Comparison of ENCODE assay signal across 28 cellular contexts in the genomic region with DNA sequence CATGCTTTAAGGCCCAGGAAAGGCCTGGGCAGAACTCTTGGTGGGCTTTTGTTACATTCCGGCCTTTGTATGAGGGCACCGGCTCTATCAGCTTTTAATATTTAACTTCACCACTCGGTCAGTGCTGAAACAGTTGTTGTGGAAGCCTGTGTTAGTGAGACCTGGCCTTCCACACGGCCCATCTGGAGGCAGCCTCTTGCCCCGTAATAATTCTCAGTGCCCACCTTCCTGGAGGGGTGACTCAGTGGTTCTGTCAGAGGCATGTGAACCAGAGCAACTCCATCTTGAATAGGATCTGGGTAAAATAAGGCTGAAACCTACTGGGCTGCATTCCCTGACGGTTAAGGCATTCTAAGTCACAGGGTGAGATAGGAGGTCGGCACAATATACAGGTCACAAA.
"Had no signal": no experiment of that assay in that cellular context is flagged by ENCODE, and none has a peak within 500 bp of the region (broad histone marks: within the 10 kb centered on the region; RNA-seq: fewer than 3 reads in every experiment).

No MANE protein-coding gene starts in this region.

- H3K27ac Mint-ChIP-seq: dendritic cell treated with granulocyte-macrophage colony-stimulating factor and Interleukin-4, amounts not matched to agents 40 ng/mL and 50 ng/mL, for 4 days; memory B cell; natural killer cell; stimulated activated memory B cell treated with anti-CD40 and anti-IgM and Interleukin-4, amounts not matched to agents 10 μg/mL and 1 μg/mL and 100 μg/mL, for 72 hours had no signal

- H3K79me2 ChIP-seq: hepatocyte, parathyroid adenoma had no signal

- H3K4me3 ChIP-seq: colonic mucosa, esophagus muscularis mucosa, gastroesophageal sphincter, heart left ventricle, hepatocyte, lung, neural progenitor cell, prostate gland, right atrium auricular region, sigmoid colon, testis, tibial artery, upper lobe of right lung, uterus had no signal

- DNase-seq: colonic mucosa; effector CD8-positive, alpha-beta T cell; foreskin keratinocyte; heart left ventricle; left cardiac atrium; left ventricle myocardium superior; natural killer cell; sigmoid colon; stimulated activated CD4-positive, alpha-beta T cell treated with anti-CD3 and anti-CD28 coated beads, Interleukin-4, amount 100 ng/mL, for 4 hours; stimulated activated naive CD8-positive, alpha-beta T cell treated with anti-CD3 and anti-CD28 coated beads, Interleukin-15, Interleukin-2, amounts not matched to agents 100 U/mL and 50 U/mL, for 24 hours; substantia nigra; testis; tibial artery; upper lobe of right lung; uterus had no signal

- ATAC-seq: foreskin keratinocyte; gastroesophageal sphincter; heart left ventricle; left cardiac atrium; left ventricle myocardium superior; natural killer cell; stimulated activated memory B cell treated with anti-CD40 and anti-IgM and Interleukin-4, amounts not matched to agents 10 μg/mL and 1 μg/mL and 100 μg/mL, for 72 hours; stimulated activated naive CD8-positive, alpha-beta T cell treated with anti-CD3 and anti-CD28 coated beads, Interleukin-15, Interleukin-2, amounts not matched to agents 100 U/mL and 50 U/mL, for 24 hours; upper lobe of right lung had no signal

- H3K27me3 Mint-ChIP-seq: dendritic cell treated with granulocyte-macrophage colony-stimulating factor and Interleukin-4, amounts not matched to agents 40 ng/mL and 50 ng/mL, for 4 days; memory B cell; stimulated activated memory B cell treated with anti-CD40 and anti-IgM and Interleukin-4, amounts not matched to agents 10 μg/mL and 1 μg/mL and 100 μg/mL, for 72 hours had no signal

- H3K9ac ChIP-seq: neural progenitor cell, parathyroid adenoma had no signal

- H3K9me3 Mint-ChIP-seq: memory B cell; neural progenitor cell; stimulated activated memory B cell treated with anti-CD40 and anti-IgM and Interleukin-4, amounts not matched to agents 10 μg/mL and 1 μg/mL and 100 μg/mL, for 72 hours had no signal

- H3K4me3 Mint-ChIP-seq: dendritic cell treated with granulocyte-macrophage colony-stimulating factor and Interleukin-4, amounts not matched to agents 40 ng/mL and 50 ng/mL, for 4 days; memory B cell; natural killer cell; neural progenitor cell; stimulated activated memory B cell treated with anti-CD40 and anti-IgM and Interleukin-4, amounts not matched to agents 10 μg/mL and 1 μg/mL and 100 μg/mL, for 72 hours had no signal

- H3K4me1 Mint-ChIP-seq: memory B cell; natural killer cell; neural progenitor cell; stimulated activated memory B cell treated with anti-CD40 and anti-IgM and Interleukin-4, amounts not matched to agents 10 μg/mL and 1 μg/mL and 100 μg/mL, for 72 hours had no signal

- H3K27ac ChIP-seq: colonic mucosa, esophagus muscularis mucosa, foreskin keratinocyte, gastroesophageal sphincter, heart left ventricle, hepatocyte, neural progenitor cell, parathyroid adenoma, prostate gland, right atrium auricular region, sigmoid colon, testis, tibial artery, upper lobe of right lung, uterus had no signal

- H3K4me1 ChIP-seq: colonic mucosa, esophagus muscularis mucosa, foreskin keratinocyte, gastroesophageal sphincter, heart left ventricle, neural progenitor cell, parathyroid adenoma, prostate gland, right atrium auricular region, sigmoid colon, testis, tibial artery, upper lobe of right lung, uterus had no signal

- H3K27me3 ChIP-seq: colonic mucosa, esophagus muscularis mucosa, foreskin keratinocyte, gastroesophageal sphincter, heart left ventricle, hepatocyte, neural progenitor cell, right atrium auricular region, sigmoid colon, testis, tibial artery, upper lobe of right lung, uterus had no signal

- H3K4me2 ChIP-seq: hepatocyte, neural progenitor cell had no signal

- H3K36me3 Mint-ChIP-seq: natural killer cell; neural progenitor cell; stimulated activated memory B cell treated with anti-CD40 and anti-IgM and Interleukin-4, amounts not matched to agents 10 μg/mL and 1 μg/mL and 100 μg/mL, for 72 hours had no signal

- H3K9me3 ChIP-seq: colonic mucosa, esophagus muscularis mucosa, gastroesophageal sphincter, heart left ventricle, prostate gland, right atrium auricular region, sigmoid colon, testis, tibial artery, upper lobe of right lung, uterus had no signal

- FAIRE-seq: endothelial cell of umbilical vein, islet of Langerhans had no signal

- H3K36me3 ChIP-seq: colonic mucosa, esophagus muscularis mucosa, gastroesophageal sphincter, heart left ventricle, neural progenitor cell, prostate gland, right atrium auricular region, sigmoid colon, tibial artery, upper lobe of right lung, uterus had no signal

- H2AFZ ChIP-seq: hepatocyte, neural progenitor cell, parathyroid adenoma had no signal
